ENCODE assay signal across 24 cellular contexts in the genomic region with DNA sequence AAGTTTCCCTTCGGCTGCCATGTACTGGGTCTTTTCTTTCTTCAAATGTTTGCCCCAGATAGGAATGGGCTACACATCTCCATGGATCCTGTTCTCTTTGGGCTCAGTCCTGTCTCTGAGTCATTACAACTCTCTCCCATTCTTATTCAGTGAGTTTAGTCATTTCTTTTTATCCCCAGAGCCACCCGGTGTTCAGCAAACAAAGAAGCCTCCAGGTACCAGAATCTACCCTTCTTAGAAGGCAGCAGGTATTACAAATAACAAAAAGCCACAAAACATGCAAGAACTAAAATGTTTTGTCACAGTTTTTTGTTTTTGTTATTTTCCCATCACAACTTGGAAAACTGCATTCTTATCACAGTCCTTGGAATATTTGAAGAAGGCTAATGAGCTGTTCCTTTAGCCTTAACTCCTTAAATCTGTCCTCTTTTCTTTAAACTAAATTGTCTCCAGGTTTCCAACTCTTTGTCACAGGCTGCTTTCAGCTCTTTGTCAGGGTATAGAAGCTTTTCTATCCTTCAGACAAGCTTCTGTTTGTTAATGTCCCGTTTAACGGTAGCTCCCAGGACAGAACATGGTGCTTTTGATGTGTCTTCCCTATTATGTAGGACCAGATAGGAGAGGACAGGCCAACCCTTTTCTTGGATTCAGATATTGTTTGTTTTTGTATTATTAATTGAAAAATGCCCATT.
DNase-seq lines count a peak whose midpoint lies in the region; ATAC-seq, FAIRE-seq and TF ChIP-seq lines count a peak whose summit lies in the region.
"Had no signal": no experiment of that assay in that cellular context is flagged by ENCODE, and none has a peak within 500 bp of the region (broad histone marks: within the 10 kb centered on the region; RNA-seq: fewer than 3 reads in every experiment).

No MANE protein-coding gene starts in this region.

- DNase-seq in HCEC 1CT (peak; percentile 25), mammary epithelial cell (peak; percentile 23), iPS-NIHi11 (ENCODE audit: low spot score) (peak; percentile 65), GM12891 (ENCODE audit: insufficient read length, low spot score) (no peak), endothelial cell (ENCODE audit: low spot score) (no peak), HK-2 (ENCODE audit: unreplicated experiment) (no peak)
- DNase-seq: activated effector memory CD4-positive, alpha-beta T cell treated with anti-CD3 and anti-CD28 coated beads, Interleukin-2, amount 50 U/mL, for 16 hours; central memory CD4-positive, alpha-beta T cell; DMS153; heart left ventricle; NCI-H146; NCI-H82; psoas muscle; stimulated activated CD8-positive, alpha-beta memory T cell treated with anti-CD3 and anti-CD28 coated beads, Interleukin-4, amount 100 ng/mL, for 48 hours; T1000; testis had no signal

- H3K4me2 ChIP-seq in mammary epithelial cell (ENCODE audit: insufficient read depth, low read depth, low read length), result no peak overlapping the region

- FAIRE-seq in GM12891 (lab: Jason Lieb, UNC), result no peak
- FAIRE-seq: A204.1, GM18507 had no signal

- H3K4me3 Mint-ChIP-seq in endothelial cell (ENCODE audit: unreplicated experiment), result no peak overlapping the region
- H3K4me3 Mint-ChIP-seq: memory B cell had no signal

- no peaks in the 10 kb centered on the region for H3K27me3 ChIP-seq in ACC112 (ENCODE audit: insufficient read depth, low read length)
- no peaks in the 10 kb centered on the region for H3K27me3 ChIP-seq in mammary epithelial cell (ENCODE audit: insufficient read depth, low read length)
- H3K27me3 ChIP-seq: heart left ventricle, testis had no signal

- H3K36me3 ChIP-seq in ACC112 (ENCODE audit: insufficient read depth, low read length), result no peaks in the 10 kb centered on the region
- H3K36me3 ChIP-seq in mammary epithelial cell (ENCODE audit: insufficient read depth, low read length), result no peaks in the 10 kb centered on the region
- H3K36me3 ChIP-seq: heart left ventricle had no signal

- H3K4me1 ChIP-seq in ACC112 (ENCODE audit: control insufficient read depth, insufficient read depth, low read length, unreplicated experiment) (peaks cover 29% of the 10 kb centered on the region), mammary epithelial cell (ENCODE audit: insufficient read depth, low read length) (peaks cover 9% of the 10 kb centered on the region)
- H3K4me1 ChIP-seq: heart left ventricle, psoas muscle, testis had no signal

- no peak for ATAC-seq in HG02642 (IDR thresholded peaks at IDR 0.05; ENCODE audit: poor library complexity, unreplicated experiment)
- ATAC-seq: HCT116, heart left ventricle, Panc1, psoas muscle had no signal

- H3K9me3 Mint-ChIP-seq in endothelial cell (ENCODE audit: unreplicated experiment), result no peaks in the 10 kb centered on the region
- H3K9me3 Mint-ChIP-seq: memory B cell had no signal

- H4K20me1 ChIP-seq in mammary epithelial cell (ENCODE audit: insufficient read depth, low read length), result no peaks in the 10 kb centered on the region

- H3K4me1 Mint-ChIP-seq in endothelial cell (ENCODE audit: unreplicated experiment), result peaks cover 5% of the 10 kb centered on the region

- H3K4me3 ChIP-seq in ACC112 (ENCODE audit: low read depth, low read length) (no peak overlapping the region), mammary epithelial cell (replicated peaks in 1 of 3; ENCODE audit: insufficient read depth in 1 of 3, low read depth in 2 of 3, low read length in 3 of 3) (no peak overlapping the region)
- H3K4me3 ChIP-seq: heart left ventricle, psoas muscle, testis had no signal

- H3K27me3 Mint-ChIP-seq in endothelial cell (ENCODE audit: unreplicated experiment), result peaks cover 2% of the 10 kb centered on the region

- no peak overlapping the region for H3K27ac Mint-ChIP-seq in endothelial cell (ENCODE audit: unreplicated experiment)
- H3K27ac Mint-ChIP-seq: memory B cell had no signal

- H3K9me3 ChIP-seq in mammary epithelial cell (replicated peaks; ENCODE audit: insufficient read depth, low read length), result no peaks in the 10 kb centered on the region
- H3K9me3 ChIP-seq: heart left ventricle, psoas muscle, testis had no signal

- no peak overlapping the region for H3K9ac ChIP-seq in mammary epithelial cell (ENCODE audit: insufficient read depth, low read length)

- dilution Hi-C loops in mammary epithelial cell (cut with HindIII; ENCODE audit: low sequenced_read_pairs), result no loop called here

- no TSS peak for BruUV-seq in mammary epithelial cell (replicated peaks; lab: Mats Ljungman, UMichigan)

- H3K27ac ChIP-seq in ACC112 (ENCODE audit: low read depth, low read length), result no peak overlapping the region
- no peak overlapping the region for H3K27ac ChIP-seq in mammary epithelial cell (ENCODE audit: insufficient read depth, low read depth, low read length)
- H3K27ac ChIP-seq: C4-2B, heart left ventricle, psoas muscle, testis had no signal

- WGBS in mammary epithelial cell (ENCODE audit: low coverage, missing lambda C conversion rate), result 79% methylated on average over 4 of the region's 4 CpGs

- H3K79me2 ChIP-seq in ACC112 (ENCODE audit: control insufficient read depth, insufficient read depth, low read length, unreplicated experiment) (no peaks in the 10 kb centered on the region), mammary epithelial cell (ENCODE audit: insufficient read depth, low read length) (no peaks in the 10 kb centered on the region)

- no peaks in the 10 kb centered on the region for H3K36me3 Mint-ChIP-seq in endothelial cell (ENCODE audit: low read depth, unreplicated experiment)
- H3K36me3 Mint-ChIP-seq: memory B cell had no signal

- H2AFZ ChIP-seq in ACC112 (ENCODE audit: low read length, unreplicated experiment) (peak overlapping the region; percentile 22), mammary epithelial cell (ENCODE audit: low read depth, low read length) (no peak overlapping the region)

- no peak for TF ChIP-seq CTCF in mammary epithelial cell (conservative IDR thresholded peaks at IDR 0.05 in 1 of 2, IDR thresholded peaks at IDR 0.05 in 1 of 2; ENCODE audit: extremely low read depth in 1 of 2, insufficient read depth in 1 of 2, low read depth in 1 of 2, low read length in 2 of 2)
- no peak for TF ChIP-seq CTCF in endothelial cell (IDR thresholded peaks at IDR 0.05; ENCODE audit: unreplicated experiment)

- intact Hi-C loops in mammary epithelial cell (cut with micrococcal nuclease), result no loop called here

- CTCF ChIA-PET in mammary epithelial cell (lab: Charles Lee; ENCODE audit: low non-redundant PET), result no interaction called here

- TF ChIP-seq POLR2A in GM12891 (IDR thresholded peaks at IDR 0.05; ENCODE audit: low read depth, low read length), result no peak

- in situ Hi-C loops in mammary epithelial cell (cut with MboI; ENCODE audit: low sequenced_read_pairs in 2 of 2), result no loop called here

TF ChIP-seq in GM12891, 5 proteins besides CTCF, POLR2A, EP300 and RAD21:
- TF ChIP-seq SPI1 (IDR thresholded peaks at IDR 0.05; ENCODE audit: low read depth, low read length) (no peak), POU2F2 (IDR thresholded peaks at IDR 0.05; ENCODE audit: low read depth, low read length) (no peak), PAX5 (IDR thresholded peaks at IDR 0.05; ENCODE audit: insufficient read depth, low read length, severe bottlenecking) (no peak), TAF1 (IDR thresholded peaks at IDR 0.05; ENCODE audit: low read depth, low read length) (no peak), POLR2AphosphoS5 (IDR thresholded peaks at IDR 0.05; ENCODE audit: low read depth, low read length) (no peak)

Comparison
In these comparisons a context has a peak if more than half of its experiments do, and no peak if none do; other contexts are left out.
1. DNase-seq: peak in HCEC 1CT (single experiment), mammary epithelial cell (single experiment) and iPS-NIHi11 (single experiment); none in GM12891 (single experiment), endothelial cell (single experiment) and HK-2 (single experiment).